In the genomic region with DNA sequence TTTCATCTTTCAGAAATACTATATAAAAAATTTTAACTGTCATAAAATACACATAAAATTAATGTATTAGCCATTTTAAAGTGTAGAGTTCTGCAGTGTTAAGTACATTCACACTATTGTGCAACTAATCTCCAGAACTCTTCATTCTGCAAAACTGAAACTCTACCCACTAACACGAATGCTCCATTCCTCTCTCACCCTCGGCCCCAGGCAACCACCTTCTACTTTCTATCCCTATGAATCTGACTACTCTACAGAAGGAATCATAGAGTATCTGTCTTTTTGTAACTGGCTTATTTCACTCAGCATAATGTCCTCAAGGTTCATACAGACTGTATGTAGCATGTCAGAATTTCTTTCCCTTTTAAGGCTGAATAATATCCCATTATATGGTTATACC, we compare ENCODE assay signal across 25 cellular contexts.
"Had no signal": no experiment of that assay in that cellular context is flagged by ENCODE, and none has a peak within 500 bp of the region (broad histone marks: within the 10 kb centered on the region; RNA-seq: fewer than 3 reads in every experiment).

No MANE protein-coding gene starts in this region.

- H3K9me3 Mint-ChIP-seq: activated naive CD8-positive, alpha-beta T cell treated with anti-CD3 and anti-CD28 coated beads for 36 hours; activated T-cell treated with anti-CD3 and anti-CD28 coated beads, Interleukin-2, amount 50 U/mL, for 72 hours; naive thymus-derived CD8-positive, alpha-beta T cell; stimulated activated naive CD8-positive, alpha-beta T cell treated with anti-CD3 and anti-CD28 coated beads, Interleukin-15, Interleukin-2, amounts not matched to agents 100 ng/mL and 50 ng/mL, for 24 hours; T-helper 1 cell treated with Interleukin-12 subunit alpha and Interleukin-12 subunit beta and Interleukin-4 antibody, amounts not matched to agents 30 μg/mL and 1 μg/mL, for 36 hours had no signal

- ATAC-seq: activated CD4-positive, CD25-positive, alpha-beta regulatory T cell treated with anti-CD3 and anti-CD28 coated beads, Interleukin-2, amount 50 U/mL, for 24 hours; body of pancreas; left lung; lower lobe of right lung; naive thymus-derived CD8-positive, alpha-beta T cell; right cardiac atrium had no signal

- H3K27ac Mint-ChIP-seq: activated naive CD8-positive, alpha-beta T cell treated with anti-CD3 and anti-CD28 coated beads for 36 hours; activated T-cell treated with anti-CD3 and anti-CD28 coated beads, Interleukin-2, amount 50 U/mL, for 72 hours; stimulated activated naive CD8-positive, alpha-beta T cell treated with anti-CD3 and anti-CD28 coated beads, Interleukin-15, Interleukin-2, amounts not matched to agents 100 ng/mL and 50 ng/mL, for 24 hours; T-helper 1 cell treated with Interleukin-12 subunit alpha and Interleukin-12 subunit beta and Interleukin-4 antibody, amounts not matched to agents 30 μg/mL and 1 μg/mL, for 36 hours had no signal

- DNase-seq: activated CD4-positive, alpha-beta T cell treated with anti-CD3 and anti-CD28 coated beads, Interleukin-2, amount 50 U/mL, for 48 hours; activated effector memory CD4-positive, alpha-beta T cell treated with Interleukin-2 at 50 U/mL for 16 hours; activated naive CD4-positive, alpha-beta T cell treated with Interleukin-2 at 50 U/mL for 16 hours; activated naive CD8-positive, alpha-beta T cell treated with anti-CD3 and anti-CD28 coated beads for 36 hours; activated T-cell treated with anti-CD3 and anti-CD28 coated beads, Interleukin-2, amount 50 U/mL, for 72 hours; adrenal gland; aorta; body of pancreas; cerebellar nuclear complex; colonic mucosa; effector CD8-positive, alpha-beta T cell; left lung; lower lobe of right lung; mesenchymal stem cell; naive thymus-derived CD8-positive, alpha-beta T cell; posterior cingulate gyrus; right cardiac atrium; spleen; stimulated activated CD4-positive, alpha-beta T cell treated with anti-CD3 and anti-CD28 coated beads, Interleukin-2, amount 100 ng/mL, for 48 hours; T-helper 9 cell; trophoblast cell; WERI-Rb-1 had no signal

- H3K4me3 Mint-ChIP-seq: activated naive CD8-positive, alpha-beta T cell treated with anti-CD3 and anti-CD28 coated beads for 36 hours; activated T-cell treated with anti-CD3 and anti-CD28 coated beads, Interleukin-2, amount 50 U/mL, for 72 hours; naive thymus-derived CD8-positive, alpha-beta T cell; stimulated activated naive CD8-positive, alpha-beta T cell treated with anti-CD3 and anti-CD28 coated beads, Interleukin-15, Interleukin-2, amounts not matched to agents 100 ng/mL and 50 ng/mL, for 24 hours; T-helper 1 cell treated with Interleukin-12 subunit alpha and Interleukin-12 subunit beta and Interleukin-4 antibody, amounts not matched to agents 30 μg/mL and 1 μg/mL, for 36 hours had no signal
